ENCODE assay signal across 1 cellular context in genomic region chr1:73366734-73367413, GRCh38.
TF ChIP-seq lines count a peak whose summit lies in the region.

No MANE protein-coding gene starts in this region.

TF ChIP-seq in K562, 482 proteins besides CTCF, POLR2A, EP300 and RAD21 (continued from another document):
- TF ChIP-seq RERE (CRISPR knock-in tag; IDR thresholded peaks at IDR 0.05; ENCODE audit: borderline replicate concordance) (no peak), ATF4 (CRISPR knock-in tag; IDR thresholded peaks at IDR 0.05) (peak; percentile 91), ZNF239 (CRISPR knock-in tag; IDR thresholded peaks at IDR 0.05) (no peak), SRSF3 (IDR thresholded peaks at IDR 0.05; ENCODE audit: insufficient read depth, low read length) (no peak), FOXJ3 (CRISPR knock-in tag; IDR thresholded peaks at IDR 0.05) (no peak), MTF1 (CRISPR knock-in tag; IDR thresholded peaks at IDR 0.05; ENCODE audit: borderline replicate concordance) (no peak), RFX5 (IDR thresholded peaks at IDR 0.05; ENCODE audit: low read depth, low read length) (no peak), NR2C2 (CRISPR knock-in tag; IDR thresholded peaks at IDR 0.05) (no peak), NR2C2 (tag; IDR thresholded peaks at IDR 0.05) (peak; percentile 44; the same call in 1 of the 2 replicates), RNF2 (IDR thresholded peaks at IDR 0.05) (no peak), BRCA1 (IDR thresholded peaks at IDR 0.05) (no peak), BRCA1 (CRISPR knock-in tag; IDR thresholded peaks at IDR 0.05) (no peak), ID3 (CRISPR knock-in tag; IDR thresholded peaks at IDR 0.05) (no peak), ID3 (tag; IDR thresholded peaks at IDR 0.05) (no peak), CHD7 (IDR thresholded peaks at IDR 0.05; ENCODE audit: low read depth, low read length) (no peak), PYGO2 (tag; IDR thresholded peaks at IDR 0.05) (no peak), SREBF2 (CRISPR knock-in tag; IDR thresholded peaks at IDR 0.05) (no peak), CEBPG (CRISPR knock-in tag; IDR thresholded peaks at IDR 0.05) (no peak), CEBPG (tag; conservative IDR thresholded peaks at IDR 0.05 in 1 of 2, IDR thresholded peaks at IDR 0.05 in 1 of 2) (peak; percentile 19 to 77; a peak in 2 of 4 replicates), ZNF57 (CRISPR knock-in tag; IDR thresholded peaks at IDR 0.05) (no peak), RFX7 (CRISPR knock-in tag; IDR thresholded peaks at IDR 0.05) (no peak)
TF ChIP-seq in K562: peak in this region for 3.
